ENCODE assay signal across 8 cellular contexts in the genomic region with DNA sequence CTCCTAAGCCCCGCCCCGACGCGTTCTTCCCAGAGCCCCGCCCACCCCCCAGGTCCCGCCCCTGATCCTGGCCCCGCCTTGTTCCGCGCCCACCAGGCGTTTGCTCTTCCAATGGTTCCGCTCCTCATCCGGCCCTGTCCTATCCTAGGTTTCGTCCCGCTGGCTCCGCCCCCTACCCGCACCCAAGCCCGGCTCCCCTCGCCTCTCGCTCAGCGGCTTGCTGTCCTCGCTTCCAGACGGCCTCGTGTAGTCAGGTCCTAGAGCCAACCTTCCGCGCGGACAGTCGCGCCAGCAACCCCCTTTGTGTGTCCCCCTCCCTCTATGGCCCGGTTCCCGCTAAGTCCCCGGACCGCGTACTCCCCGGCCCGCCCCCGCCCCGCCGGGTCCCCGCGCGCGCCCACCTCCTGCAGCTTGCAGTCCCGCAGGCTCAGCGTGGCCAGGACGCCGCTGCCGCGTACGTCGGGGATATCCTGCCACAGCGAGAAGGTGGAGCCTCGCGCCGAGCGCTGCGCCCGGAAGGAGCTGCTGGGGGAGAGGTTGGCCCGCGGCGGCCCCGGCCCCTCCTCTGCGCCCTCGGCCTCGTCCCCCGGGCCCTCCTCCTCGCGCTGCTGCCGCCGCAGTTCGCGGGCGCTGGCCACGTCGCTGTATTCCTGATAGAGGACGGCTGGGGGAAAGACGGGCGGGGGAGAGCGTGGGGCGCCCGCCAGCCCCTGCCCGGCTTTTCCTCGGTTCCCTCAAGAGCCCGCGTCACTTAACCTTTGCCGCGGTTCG. TPM values are rescaled to one million over a fixed set of nuclear protein-coding genes. Genes with fewer than 3 reads are reported as not detected.
A peak's percentile ranks its signal among the peaks of the same experiment; 100 is the strongest.
DNase-seq lines count a peak whose midpoint lies in the region; ATAC-seq, FAIRE-seq and TF ChIP-seq lines count a peak whose summit lies in the region.

No MANE protein-coding gene starts in this region.

- H2AFZ ChIP-seq in OCI-LY7 (ENCODE audit: low read length), result peak overlapping the region; percentile 73

- H3K36me3 Mint-ChIP-seq in IgD-negative memory B cell, result no peaks in the 10 kb centered on the region

- H3K4me1 Mint-ChIP-seq in IgD-negative memory B cell, result peaks cover 0 to 9% (median 7%) of the 10 kb centered on the region in 3 donors

- H4K20me1 ChIP-seq in OCI-LY7 (ENCODE audit: insufficient read depth, low read length), result no peaks in the 10 kb centered on the region

- CTCF ChIA-PET in OCI-LY7 (lab: Charles Lee; ENCODE audit: unreplicated experiment), result no interaction called here

- H3K9me2 ChIP-seq in OCI-LY7 (ENCODE audit: insufficient read depth, low read length), result no peaks in the 10 kb centered on the region

- H3K27ac Mint-ChIP-seq in IgD-negative memory B cell, result peak overlapping the region; percentile 88 to 97 (median 96)

- H3K4me2 ChIP-seq in OCI-LY7 (ENCODE audit: low read length), result peak overlapping the region; percentile 78

- ATAC-seq in GM21528 (IDR thresholded peaks at IDR 0.05; ENCODE audit: low FRiP score, unreplicated experiment), result peak; percentile 64
- ATAC-seq in esophagus mucosa, result peak; percentile 91

- intact Hi-C loops in OCI-LY7 (cut with micrococcal nuclease; ENCODE audit: unreplicated experiment), result loop anchor here (2.0 to 5.0 kb wide), 4 partner anchors 30 to 701 kb away; partner anchors contain the start of genes CPLANE2 and SZRD1

- no peak for TF ChIP-seq CTCF in D721Med (IDR thresholded peaks at IDR 0.05; ENCODE audit: insufficient read depth, missing control alignments)
- TF ChIP-seq CTCF in OCI-LY7 (conservative IDR thresholded peaks at IDR 0.05; ENCODE audit: low read length), result no peak

- H3K27me3 ChIP-seq in muscle layer of duodenum (ENCODE audit: low read depth, low read length), result no peaks in the 10 kb centered on the region

- H3K36me3 ChIP-seq in OCI-LY7 (ENCODE audit: insufficient read depth, low read length), result no peaks in the 10 kb centered on the region
- H3K36me3 ChIP-seq in muscle layer of duodenum (ENCODE audit: control insufficient read depth in 1 of 2, insufficient read depth in 2 of 2, low read length in 2 of 2), result peaks cover 0 to 3% of the 10 kb centered on the region in 2 donors

- DNase-seq in D721Med (ENCODE audit: insufficient read length, low spot score), result peak; percentile 35
- peak; percentile 95 for DNase-seq in OCI-LY7 (ENCODE audit: low spot score)
- peak; percentile 92 for DNase-seq in activated T-cell treated with anti-CD3 and anti-CD28 coated beads, Interleukin-2, amount 50 U/mL, for 1 hour
- peak; percentile 77 to 80 for DNase-seq in stimulated activated CD8-positive, alpha-beta memory T cell treated with anti-CD3 and anti-CD28 coated beads, Interleukin-7, amount 100 ng/mL, for 1 hour (ENCODE audit: low read depth in 2 of 2)

- H3K27ac ChIP-seq in OCI-LY7 (ENCODE audit: low read depth, low read length, poor library complexity, severe bottlenecking), result peak overlapping the region; percentile 65
- H3K27ac ChIP-seq in muscle layer of duodenum (ENCODE audit: low read length), result peak overlapping the region; percentile 73

- H3K4me3 ChIP-seq in OCI-LY7 (ENCODE audit: low read depth, low read length, poor library complexity, severe bottlenecking) (peak overlapping the region; percentile 75), muscle layer of duodenum (ENCODE audit: low read depth in 1 of 2, low read length in 2 of 2) (peak overlapping the region; percentile 44 to 65)

- FAIRE-seq in D721Med (lab: Jason Lieb, UNC), result no peak

- POLR2A ChIA-PET in OCI-LY7 (lab: Charles Lee), result interaction anchor here (0.7 kb wide), 2 partner anchors 10 to 394 kb away, joined by 3 to 4 read pairs; no protein-coding TSS in a partner anchor

- BruUV-seq in OCI-LY7 (replicated peaks; lab: Mats Ljungman, UMichigan), result no TSS peak

- H3K27me3 Mint-ChIP-seq in IgD-negative memory B cell, result no peaks in the 10 kb centered on the region

- no peaks in the 10 kb centered on the region for H3K79me2 ChIP-seq in OCI-LY7 (ENCODE audit: insufficient read depth, low read depth, low read length)

- H3K4me3 Mint-ChIP-seq in IgD-negative memory B cell, result peak overlapping the region; percentile 90 to 98 (median 98)

- no peaks in the 10 kb centered on the region for H3K9me3 Mint-ChIP-seq in IgD-negative memory B cell

- H3K4me1 ChIP-seq in OCI-LY7 (ENCODE audit: insufficient read depth, low read length, poor library complexity, severe bottlenecking) (peaks cover 6% of the 10 kb centered on the region), muscle layer of duodenum (ENCODE audit: control insufficient read depth in 1 of 2, insufficient read depth in 2 of 2, low read length in 2 of 2) (peaks cover 0 to 7% of the 10 kb centered on the region in 2 donors)

- H3K9me3 ChIP-seq in OCI-LY7 (ENCODE audit: low read length) (no peaks in the 10 kb centered on the region), muscle layer of duodenum (ENCODE audit: control insufficient read depth in 1 of 2, low read length in 2 of 2) (no peaks in the 10 kb centered on the region)

RNA-seq across cellular contexts. Expression of gene ARHGEF19, which starts 5.7 kb away (rescaled TPM):
- polyA plus RNA-seq in IgD-negative memory B cell, result 10.5 TPM
- 2.7 and 5.9 TPM in 2 replicates for total RNA-seq in OCI-LY7 (2014; rRNA removed; shearing (Covaris generic))
- total RNA-seq in OCI-LY7 (2022), result 3.9 and 6.2 TPM in 2 replicates
- 21.9 TPM for total RNA-seq in esophagus mucosa

RNA-seq across cellular contexts. Expression of gene CPLANE2, which starts 30.3 kb away (rescaled TPM):
- 2.2 TPM for polyA plus RNA-seq in IgD-negative memory B cell
- total RNA-seq in OCI-LY7 (2014; rRNA removed; shearing (Covaris generic)), result 7.9 and 11.6 TPM in 2 replicates
- total RNA-seq in OCI-LY7 (2022) (15.4 and 15.6 TPM in 2 replicates), esophagus mucosa (11.4 TPM)

RNA-seq across cellular contexts. Expression of gene EPHA2, which starts 50.9 kb away (rescaled TPM):
- not detected for polyA plus RNA-seq in IgD-negative memory B cell
- total RNA-seq in OCI-LY7 (2014; rRNA removed; shearing (Covaris generic)), result not detected in 2 replicates
- 0.15 TPM in 1 of 2 replicates, not detected in the other for total RNA-seq in OCI-LY7 (2022)
- total RNA-seq in esophagus mucosa, result 146 TPM

Comparison
In these comparisons a context has a peak if more than half of its experiments do, and no peak if none do; other contexts are left out.
1. Peak in every context shown above with its lines: DNase-seq, ATAC-seq, H3K4me3 ChIP-seq and H3K27ac ChIP-seq.
2. DNase-seq: peak in every context shown above with its lines; median percentile 95 in OCI-LY7; 92 in activated T-cell treated with anti-CD3 and anti-CD28 coated beads, Interleukin-2, amount 50 U/mL, for 1 hour; 78 in stimulated activated CD8-positive, alpha-beta memory T cell treated with anti-CD3 and anti-CD28 coated beads, Interleukin-7, amount 100 ng/mL, for 1 hour; 35 in D721Med.
3. RNA of gene EPHA2, which starts 50.9 kb away (total RNA-seq): 146 TPM in esophagus mucosa (single experiment); 0.15 TPM in OCI-LY7; every median in the first group is over 100 times any median in the second.